20 cellular contexts compared by ENCODE assay signal in genomic region chr6:78492351-78493010, GRCh38.
DNase-seq lines count a peak whose midpoint lies in the region; ATAC-seq and TF ChIP-seq lines count a peak whose summit lies in the region.
"Had no signal": no experiment of that assay in that cellular context is flagged by ENCODE, and none has a peak within 500 bp of the region (broad histone marks: within the 10 kb centered on the region; RNA-seq: fewer than 3 reads in every experiment).

No MANE protein-coding gene starts in this region.

- H3K27me3 ChIP-seq in CD8-positive, alpha-beta T cell (ENCODE audit: insufficient read depth, low read length): no peaks in the 10 kb centered on the region
- H3K27me3 ChIP-seq: gastroesophageal sphincter, upper lobe of left lung had no signal

- peak; percentile 24 for DNase-seq in AG10803 (ENCODE audit: low read depth)
- DNase-seq in HT1080 (ENCODE audit: low read depth): peak; percentile 18
- peak; percentile 65 for DNase-seq in choroid plexus epithelial cell (ENCODE audit: low read depth)
- DNase-seq in lung microvascular endothelial cell (ENCODE audit: low read depth in 2 of 2): peak; percentile 35 to 67
- DNase-seq in left ventricle myocardium superior: no peak
- no peak for DNase-seq in CD8-positive, alpha-beta T cell
- DNase-seq in naive thymus-derived CD8-positive, alpha-beta T cell: no peak
- DNase-seq: caudate nucleus, H9, left colon, NCI-H1092, NCI-H748 treated with DMSO at 0.1 percent for 48 hours, nucleus accumbens, PC-3, right cardiac atrium, upper lobe of left lung had no signal

- no peaks in the 10 kb centered on the region for H3K9me3 Mint-ChIP-seq in CD8-positive, alpha-beta T cell
- peaks cover 0 to 1% (median 0%) of the 10 kb centered on the region in 9 donors for H3K9me3 Mint-ChIP-seq in naive thymus-derived CD8-positive, alpha-beta T cell
- H3K9me3 Mint-ChIP-seq: activated T-helper 1 cell treated with anti-CD3 and anti-CD28 coated beads, Interleukin-12 subunit alpha, Interleukin-12 subunit beta, Interleukin-2, Interleukin-4 antibody, amounts not matched to agents 30 ng/mL and 10 ng/mL and 1 ng/mL, durations not matched to agents 14 hours and 24 hours and 36 hours; H9 had no signal

- H3K9me3 ChIP-seq in CD8-positive, alpha-beta T cell (ENCODE audit: low read length): no peaks in the 10 kb centered on the region
- H3K9me3 ChIP-seq: gastroesophageal sphincter, upper lobe of left lung had no signal

- H3K4me3 ChIP-seq in AG10803 (ENCODE audit: low read length) (no peak overlapping the region), choroid plexus epithelial cell (ENCODE audit: low read depth, low read length) (no peak overlapping the region)
- H3K4me3 ChIP-seq in CD8-positive, alpha-beta T cell (ENCODE audit: low read depth, low read length): no peak overlapping the region
- H3K4me3 ChIP-seq: gastroesophageal sphincter, upper lobe of left lung had no signal

- H3K36me3 ChIP-seq in CD8-positive, alpha-beta T cell (ENCODE audit: insufficient read depth, low read length): no peaks in the 10 kb centered on the region
- H3K36me3 ChIP-seq: gastroesophageal sphincter, upper lobe of left lung had no signal

- H3K4me1 Mint-ChIP-seq in CD8-positive, alpha-beta T cell (ENCODE audit: low read depth): no peaks in the 10 kb centered on the region
- H3K4me1 Mint-ChIP-seq in naive thymus-derived CD8-positive, alpha-beta T cell: no peaks in the 10 kb centered on the region

- no peaks in the 10 kb centered on the region for H3K36me3 Mint-ChIP-seq in CD8-positive, alpha-beta T cell
- H3K36me3 Mint-ChIP-seq in naive thymus-derived CD8-positive, alpha-beta T cell: no peaks in the 10 kb centered on the region

- ATAC-seq in left ventricle myocardium superior (no peak), GM21367 (IDR thresholded peaks at IDR 0.05; ENCODE audit: unreplicated experiment) (no peak)
- no peak for ATAC-seq in CD8-positive, alpha-beta T cell
- ATAC-seq in naive thymus-derived CD8-positive, alpha-beta T cell: no peak
- ATAC-seq: gastroesophageal sphincter, left colon, PC-3, right cardiac atrium had no signal

- H3K27ac Mint-ChIP-seq in CD8-positive, alpha-beta T cell: no peak overlapping the region
- H3K27ac Mint-ChIP-seq in naive thymus-derived CD8-positive, alpha-beta T cell: no peak overlapping the region
- H3K27ac Mint-ChIP-seq: activated T-helper 1 cell treated with anti-CD3 and anti-CD28 coated beads, Interleukin-12 subunit alpha, Interleukin-12 subunit beta, Interleukin-2, Interleukin-4 antibody, amounts not matched to agents 30 ng/mL and 10 ng/mL and 1 ng/mL, durations not matched to agents 14 hours and 24 hours and 36 hours had no signal

- H3K27ac ChIP-seq in CD8-positive, alpha-beta T cell (ENCODE audit: low read depth, low read length): no peak overlapping the region
- H3K27ac ChIP-seq: gastroesophageal sphincter, HL-60, upper lobe of left lung had no signal

- no peaks in the 10 kb centered on the region for H3K4me1 ChIP-seq in CD8-positive, alpha-beta T cell (ENCODE audit: insufficient read depth, low read length)
- H3K4me1 ChIP-seq: gastroesophageal sphincter, upper lobe of left lung had no signal

- POLR2A ChIA-PET in CD8-positive, alpha-beta T cell (lab: Charles Lee): no interaction called here
- POLR2A ChIA-PET in naive thymus-derived CD8-positive, alpha-beta T cell (lab: Charles Lee): no interaction called here

- H3K27me3 Mint-ChIP-seq in CD8-positive, alpha-beta T cell (ENCODE audit: low read depth): no peaks in the 10 kb centered on the region
- no peaks in the 10 kb centered on the region for H3K27me3 Mint-ChIP-seq in naive thymus-derived CD8-positive, alpha-beta T cell

- intact Hi-C loops in left ventricle myocardium superior (cut with micrococcal nuclease): no loop called here
- intact Hi-C loops in CD8-positive, alpha-beta T cell (cut with DNase I, micrococcal nuclease): no loop called here

- CTCF ChIA-PET in CD8-positive, alpha-beta T cell (lab: Charles Lee): no interaction called here

- TF ChIP-seq CTCF in AG10803 (conservative IDR thresholded peaks at IDR 0.05; ENCODE audit: low read length) (no peak), choroid plexus epithelial cell (conservative IDR thresholded peaks at IDR 0.05; ENCODE audit: low read depth, low read length) (no peak)
- no peak for TF ChIP-seq CTCF in CD8-positive, alpha-beta T cell (IDR thresholded peaks at IDR 0.05)

- no peak overlapping the region for H3K4me3 Mint-ChIP-seq in CD8-positive, alpha-beta T cell
- no peak overlapping the region for H3K4me3 Mint-ChIP-seq in naive thymus-derived CD8-positive, alpha-beta T cell
- H3K4me3 Mint-ChIP-seq: activated T-helper 1 cell treated with anti-CD3 and anti-CD28 coated beads, Interleukin-12 subunit alpha, Interleukin-12 subunit beta, Interleukin-2, Interleukin-4 antibody, amounts not matched to agents 30 ng/mL and 10 ng/mL and 1 ng/mL, durations not matched to agents 14 hours and 24 hours and 36 hours; H9 had no signal

Comparison
In these comparisons a context has a peak if more than half of its experiments do, and no peak if none do; other contexts are left out.
1. DNase-seq: peak in AG10803 (single experiment), HT1080 (single experiment), choroid plexus epithelial cell (single experiment) and lung microvascular endothelial cell (2 of 2); none in left ventricle myocardium superior (single experiment), CD8-positive, alpha-beta T cell (0 of 7) and naive thymus-derived CD8-positive, alpha-beta T cell (0 of 10).